ENCODE assay signal across 21 cellular contexts in genomic region chr3:87109431-87109830, GRCh38.
"Had no signal": no experiment of that assay in that cellular context is flagged by ENCODE, and none has a peak within 500 bp of the region (broad histone marks: within the 10 kb centered on the region; RNA-seq: fewer than 3 reads in every experiment).

No MANE protein-coding gene starts in this region.

- DNase-seq: KBM-7, MV-4-11, NCI-H1048, NCI-H1105, NCI-H1417, NCI-H1436 treated with DMSO at 0.1 percent for 48 hours, NCI-H1694, NCI-H187 treated with DMSO at 0.1 percent for 48 hours, NCI-H2029 treated with DMSO at 0.1 percent for 48 hours, NCI-H2171, NCI-H226, NCI-H446, NCI-H510A, NCI-H524 treated with DMSO at 0.1 percent for 48 hours, NCI-H69, NCI-H774, PC-3, SHP77, SK-N-SH had no signal

- H3K9me3 ChIP-seq: SK-N-SH had no signal

- H3K9ac ChIP-seq: SK-N-SH had no signal

- H3K9me2 ChIP-seq: SK-N-SH had no signal

- H3K4me2 ChIP-seq: SK-N-SH had no signal

- ATAC-seq: Panc1, PC-3 had no signal

- H3K27ac ChIP-seq: RWPE1 had no signal
